1 cellular context compared by ENCODE assay signal in genomic region chr1:235160965-235161684, GRCh38.
TF ChIP-seq lines count a peak whose summit lies in the region.

Gene RBM34 (minus strand): TSS chr1:235161250. CDS start chr1:235161226, 24 bp downstream.

TF ChIP-seq in K562, 482 proteins besides CTCF, POLR2A, EP300 and RAD21 (continued from another document and continues in another):
- TF ChIP-seq NKRF (IDR thresholded peaks at IDR 0.05; ENCODE audit: borderline replicate concordance) (peak; percentile 97), ZNF124 (CRISPR knock-in tag; IDR thresholded peaks at IDR 0.05) (no peak), ZNF512 (tag; IDR thresholded peaks at IDR 0.05) (no peak), ATF6 (CRISPR knock-in tag; IDR thresholded peaks at IDR 0.05) (peak; percentile 75; the same call in 1 of the 2 replicates), ATF1 (CRISPR knock-in tag; IDR thresholded peaks at IDR 0.05) (no peak), ATF1 (tag; IDR thresholded peaks at IDR 0.05) (peak; percentile 78), PHB2 (IDR thresholded peaks at IDR 0.05; ENCODE audit: low read depth) (no peak), MAZ (CRISPR knock-in tag; conservative IDR thresholded peaks at IDR 0.05 in 1 of 2, IDR thresholded peaks at IDR 0.05 in 1 of 2) (peak; percentile 85 to 91), ZBTB12 (CRISPR knock-in tag; IDR thresholded peaks at IDR 0.05) (no peak), ADNP (tag; IDR thresholded peaks at IDR 0.05) (no peak), CREB1 (IDR thresholded peaks at IDR 0.05) (peak; percentile 21; the same call in 1 of the 2 replicates), CREB1 (CRISPR knock-in tag; IDR thresholded peaks at IDR 0.05) (peak; percentile 61; the same call in 1 of the 2 replicates), TOE1 (IDR thresholded peaks at IDR 0.05; ENCODE audit: borderline replicate concordance) (peak; percentile 74), TOE1 (CRISPR knock-in tag; IDR thresholded peaks at IDR 0.05; ENCODE audit: borderline replicate concordance, low read depth) (no peak), ZNF274 (IDR thresholded peaks at IDR 0.05; ENCODE audit: borderline replicate concordance, low read depth, low read length) (no peak), KDM2B (CRISPR knock-in tag; IDR thresholded peaks at IDR 0.05) (no peak), MGA (IDR thresholded peaks at IDR 0.05) (peak; percentile 88), ZNF778 (CRISPR knock-in tag; IDR thresholded peaks at IDR 0.05) (no peak), ZNF354B (CRISPR knock-in tag; IDR thresholded peaks at IDR 0.05) (no peak), NFIC (IDR thresholded peaks at IDR 0.05) (peak; percentile 80), ESRRA (IDR thresholded peaks at IDR 0.05; ENCODE audit: borderline replicate concordance, low read depth) (peak; percentile 47; the same call in 1 of the 2 replicates), TBL1XR1 (IDR thresholded peaks at IDR 0.05; ENCODE audit: low read length in 2 of 2) (peak; percentile 54 to 57; a peak in 2 of 4 replicates), DACH1 (IDR thresholded peaks at IDR 0.05; ENCODE audit: partially characterized antibody) (no peak), ZNF79 (CRISPR knock-in tag; IDR thresholded peaks at IDR 0.05; ENCODE audit: low read depth) (peak; percentile 34; the same call in 1 of the 2 replicates), ZNF316 (IDR thresholded peaks at IDR 0.05) (no peak), RB1 (IDR thresholded peaks at IDR 0.05; ENCODE audit: low read depth) (peak; percentile 86), THRB (CRISPR knock-in tag; conservative IDR thresholded peaks at IDR 0.05) (peak; percentile 78; the same call in 1 of the 2 replicates), HMGXB4 (CRISPR knock-in tag; IDR thresholded peaks at IDR 0.05) (0 out of 2 replicates have a peak, but pooled peaks have one; percentile 57), PHF21A (IDR thresholded peaks at IDR 0.05; ENCODE audit: borderline replicate concordance, low read depth) (no peak), RUNX1 (IDR thresholded peaks at IDR 0.05; ENCODE audit: low read depth) (no peak), KDM4B (IDR thresholded peaks at IDR 0.05; ENCODE audit: borderline replicate concordance in 2 of 2, low read depth in 1 of 2) (peak in 1 of 2 experiments; percentile 92; a peak in 1 of 4 replicates), MEF2A (IDR thresholded peaks at IDR 0.05; ENCODE audit: control insufficient read depth, low read depth, low read length) (peak; percentile 60; the same call in 1 of the 2 replicates), HNRNPL (IDR thresholded peaks at IDR 0.05; ENCODE audit: low read depth, low read length) (no peak), ARID3A (IDR thresholded peaks at IDR 0.05; ENCODE audit: borderline replicate concordance, low read depth, low read length) (no peak), CXXC5 (CRISPR knock-in tag; IDR thresholded peaks at IDR 0.05) (peak; percentile 84)
